9 cellular contexts compared by ENCODE assay signal in genomic region chr6:160088069-160088773, GRCh38. TPM values are rescaled to one million over a fixed set of nuclear protein-coding genes. Genes with fewer than 3 reads are reported as not detected.
A peak's percentile ranks its signal among the peaks of the same experiment; 100 is the strongest.
DNase-seq lines count a peak whose midpoint lies in the region; ATAC-seq and TF ChIP-seq lines count a peak whose summit lies in the region.
"Had no signal": no experiment of that assay in that cellular context is flagged by ENCODE, and none has a peak within 500 bp of the region (broad histone marks: within the 10 kb centered on the region; RNA-seq: fewer than 3 reads in every experiment).

No MANE protein-coding gene starts in this region.

- DNase-seq in activated CD8-positive, alpha-beta T cell treated with anti-CD3 and anti-CD28 coated beads for 36 hours = no peak
- DNase-seq in activated CD8-positive, alpha-beta T cell treated with anti-CD3 and anti-CD28 coated beads, Interleukin-2, amount 10 ng/mL, durations not matched to agents 7 days and 5 days = no peak
- DNase-seq in OCI-LY7 (ENCODE audit: low spot score) = peak; percentile 8
- peak; percentile 89 for DNase-seq in epidermal melanocyte (ENCODE audit: insufficient read length, low spot score)
- peak; percentile 31 for DNase-seq in middle frontal gyrus (ENCODE audit: extremely low spot score, low spot score)
- DNase-seq in COR-L47 (lab: John Stamatoyannopoulos, UW) = no peak
- no peak for DNase-seq in NCI-H2029 treated with DMSO at 0.1 percent for 48 hours (lab: John Stamatoyannopoulos, UW)

- H3K4me1 ChIP-seq in OCI-LY7 (ENCODE audit: insufficient read depth, low read length, poor library complexity, severe bottlenecking) = no peaks in the 10 kb centered on the region

- H3K4me1 Mint-ChIP-seq in activated CD8-positive, alpha-beta T cell treated with anti-CD3 and anti-CD28 coated beads for 36 hours (ENCODE audit: low read depth) = peaks cover 18% of the 10 kb centered on the region
- peaks cover 17% of the 10 kb centered on the region for H3K4me1 Mint-ChIP-seq in activated CD8-positive, alpha-beta T cell treated with anti-CD3 and anti-CD28 coated beads, Interleukin-2, amount 10 ng/mL, durations not matched to agents 7 days and 5 days (ENCODE audit: low read depth)

- intact Hi-C loops in activated CD8-positive, alpha-beta T cell treated with anti-CD3 and anti-CD28 coated beads for 36 hours (cut with micrococcal nuclease) = no loop called here
- intact Hi-C loops in OCI-LY7 (cut with micrococcal nuclease; ENCODE audit: unreplicated experiment) = no loop called here

- H3K27ac Mint-ChIP-seq in activated CD8-positive, alpha-beta T cell treated with anti-CD3 and anti-CD28 coated beads for 36 hours = peak overlapping the region; percentile 34
- no peak overlapping the region for H3K27ac Mint-ChIP-seq in activated CD8-positive, alpha-beta T cell treated with anti-CD3 and anti-CD28 coated beads, Interleukin-2, amount 10 ng/mL, durations not matched to agents 7 days and 5 days
- H3K27ac Mint-ChIP-seq: activated naive CD4-positive, alpha-beta T cell treated with anti-CD3 and anti-CD28 coated beads, Interleukin-2, amount 50 U/mL, for 24 hours had no signal

- TF ChIP-seq CTCF in activated CD8-positive, alpha-beta T cell treated with anti-CD3 and anti-CD28 coated beads for 36 hours (IDR thresholded peaks at IDR 0.05) = peak; percentile 21
- TF ChIP-seq CTCF in OCI-LY7 (conservative IDR thresholded peaks at IDR 0.05; ENCODE audit: low read length) = peak; percentile 73

- no peak overlapping the region for H3K4me2 ChIP-seq in OCI-LY7 (ENCODE audit: low read length)

- no peak overlapping the region for H3K4me3 Mint-ChIP-seq in activated CD8-positive, alpha-beta T cell treated with anti-CD3 and anti-CD28 coated beads for 36 hours
- no peak overlapping the region for H3K4me3 Mint-ChIP-seq in activated CD8-positive, alpha-beta T cell treated with anti-CD3 and anti-CD28 coated beads, Interleukin-2, amount 10 ng/mL, durations not matched to agents 7 days and 5 days
- H3K4me3 Mint-ChIP-seq: activated naive CD4-positive, alpha-beta T cell treated with anti-CD3 and anti-CD28 coated beads, Interleukin-2, amount 50 U/mL, for 24 hours had no signal

- H2AFZ ChIP-seq in OCI-LY7 (ENCODE audit: low read length) = no peak overlapping the region

- peaks cover 71% of the 10 kb centered on the region for H3K36me3 ChIP-seq in OCI-LY7 (ENCODE audit: insufficient read depth, low read length)

- no peaks in the 10 kb centered on the region for H4K20me1 ChIP-seq in OCI-LY7 (ENCODE audit: insufficient read depth, low read length)

- no peaks in the 10 kb centered on the region for H3K9me3 ChIP-seq in OCI-LY7 (ENCODE audit: low read length)

- no peaks in the 10 kb centered on the region for H3K27me3 Mint-ChIP-seq in activated CD8-positive, alpha-beta T cell treated with anti-CD3 and anti-CD28 coated beads for 36 hours
- no peaks in the 10 kb centered on the region for H3K27me3 Mint-ChIP-seq in activated CD8-positive, alpha-beta T cell treated with anti-CD3 and anti-CD28 coated beads, Interleukin-2, amount 10 ng/mL, durations not matched to agents 7 days and 5 days (ENCODE audit: low read depth)
- H3K27me3 Mint-ChIP-seq: activated naive CD4-positive, alpha-beta T cell treated with anti-CD3 and anti-CD28 coated beads, Interleukin-2, amount 50 U/mL, for 24 hours had no signal

- peaks cover 61% of the 10 kb centered on the region for H3K36me3 Mint-ChIP-seq in activated CD8-positive, alpha-beta T cell treated with anti-CD3 and anti-CD28 coated beads for 36 hours (ENCODE audit: low read depth)
- H3K36me3 Mint-ChIP-seq in activated CD8-positive, alpha-beta T cell treated with anti-CD3 and anti-CD28 coated beads, Interleukin-2, amount 10 ng/mL, durations not matched to agents 7 days and 5 days (ENCODE audit: low read depth) = peaks cover 73% of the 10 kb centered on the region

- no peak overlapping the region for H3K4me3 ChIP-seq in OCI-LY7 (ENCODE audit: low read depth, low read length, poor library complexity, severe bottlenecking)

- POLR2A ChIA-PET in activated CD8-positive, alpha-beta T cell treated with anti-CD3 and anti-CD28 coated beads for 36 hours (lab: Charles Lee) = interaction anchor here (0.6 to 1.4 kb wide), 3 partner anchors 10 to 27 kb away, joined by 3 read pairs; no protein-coding TSS in a partner anchor
- POLR2A ChIA-PET in activated CD8-positive, alpha-beta T cell treated with anti-CD3 and anti-CD28 coated beads, Interleukin-2, amount 10 ng/mL, durations not matched to agents 7 days and 5 days (lab: Charles Lee) = interaction anchor here (1.1 kb wide), 1 partner anchor 11 kb away, joined by 3 read pairs; no protein-coding TSS in a partner anchor
- POLR2A ChIA-PET in OCI-LY7 (lab: Charles Lee) = no interaction called here

- no peak for ATAC-seq in activated CD8-positive, alpha-beta T cell treated with anti-CD3 and anti-CD28 coated beads for 36 hours
- ATAC-seq in activated CD8-positive, alpha-beta T cell treated with anti-CD3 and anti-CD28 coated beads, Interleukin-2, amount 10 ng/mL, durations not matched to agents 7 days and 5 days = no peak
- ATAC-seq in HG02973 (IDR thresholded peaks at IDR 0.05; ENCODE audit: unreplicated experiment) = no peak

- H3K79me2 ChIP-seq in OCI-LY7 (ENCODE audit: insufficient read depth, low read depth, low read length) = no peaks in the 10 kb centered on the region

- BruUV-seq in OCI-LY7 (replicated peaks; lab: Mats Ljungman, UMichigan) = no TSS peak

- H3K27ac ChIP-seq in OCI-LY7 (ENCODE audit: low read depth, low read length, poor library complexity, severe bottlenecking) = no peak overlapping the region

- CTCF ChIA-PET in activated CD8-positive, alpha-beta T cell treated with anti-CD3 and anti-CD28 coated beads for 36 hours (lab: Charles Lee) = interaction anchor here (0.6 to 1.5 kb wide), 3 partner anchors 24 to 367 kb away, joined by 3 to 7 read pairs (median 3); no protein-coding TSS in a partner anchor
- CTCF ChIA-PET in activated CD8-positive, alpha-beta T cell treated with anti-CD3 and anti-CD28 coated beads, Interleukin-2, amount 10 ng/mL, durations not matched to agents 7 days and 5 days (lab: Charles Lee) = interaction anchor here (0.9 to 1.7 kb wide), 5 partner anchors 12 to 367 kb away, joined by 3 to 7 read pairs (median 4); no protein-coding TSS in a partner anchor
- CTCF ChIA-PET in OCI-LY7 (lab: Charles Lee; ENCODE audit: unreplicated experiment) = no interaction called here

- H3K9me2 ChIP-seq in OCI-LY7 (ENCODE audit: insufficient read depth, low read length) = no peaks in the 10 kb centered on the region

- H3K9me3 Mint-ChIP-seq in activated CD8-positive, alpha-beta T cell treated with anti-CD3 and anti-CD28 coated beads for 36 hours = no peaks in the 10 kb centered on the region
- no peaks in the 10 kb centered on the region for H3K9me3 Mint-ChIP-seq in activated CD8-positive, alpha-beta T cell treated with anti-CD3 and anti-CD28 coated beads, Interleukin-2, amount 10 ng/mL, durations not matched to agents 7 days and 5 days (ENCODE audit: insufficient read depth)
- H3K9me3 Mint-ChIP-seq: activated naive CD4-positive, alpha-beta T cell treated with anti-CD3 and anti-CD28 coated beads, Interleukin-2, amount 50 U/mL, for 24 hours had no signal

RNA-seq across cellular contexts. Expression of gene SLC22A1, which starts 33.4 kb away (rescaled TPM):
- 1 to 10 TPM in 1 of 2 experiments, under 1 TPM in 1; 0.31 to 1.1 TPM for total RNA-seq in activated CD8-positive, alpha-beta T cell treated with anti-CD3 and anti-CD28 coated beads for 36 hours
- total RNA-seq in activated CD8-positive, alpha-beta T cell treated with anti-CD3 and anti-CD28 coated beads, Interleukin-2, amount 10 ng/mL, durations not matched to agents 7 days and 5 days = under 1 TPM; 0.16 to 0.87 TPM
- total RNA-seq in OCI-LY7 (2014; rRNA removed; shearing (Covaris generic)) = not detected in 2 replicates
- total RNA-seq in OCI-LY7 (2022) = 0.35 TPM in 1 of 2 replicates, not detected in the other

Comparison
In these comparisons a context has a peak if more than half of its experiments do, and no peak if none do; other contexts are left out.
1. DNase-seq: peak in OCI-LY7 (single experiment), epidermal melanocyte (single experiment) and middle frontal gyrus (single experiment); none in activated CD8-positive, alpha-beta T cell treated with anti-CD3 and anti-CD28 coated beads for 36 hours (single experiment), activated CD8-positive, alpha-beta T cell treated with anti-CD3 and anti-CD28 coated beads, Interleukin-2, amount 10 ng/mL, durations not matched to agents 7 days and 5 days (single experiment), COR-L47 (single experiment) and NCI-H2029 treated with DMSO at 0.1 percent for 48 hours (single experiment).